Comparison of ENCODE assay signal across 8 cellular contexts in genomic region chr17:74770498-74771318, GRCh38. TPM values are rescaled to one million over a fixed set of nuclear protein-coding genes. Genes with fewer than 3 reads are reported as not detected.
DNase-seq lines count a peak whose midpoint lies in the region; ATAC-seq and TF ChIP-seq lines count a peak whose summit lies in the region.

No MANE protein-coding gene starts in this region.

- H3K4me3 Mint-ChIP-seq in activated B cell treated with CpG ODN at 0.5 μM for 24 hours: no peak overlapping the region

- intact Hi-C loops in activated B cell treated with CpG ODN at 0.5 μM for 24 hours (cut with micrococcal nuclease): loop anchor here (1.0 kb wide), 3 partner anchors 21 to 113 kb away; no protein-coding TSS in a partner anchor
- intact Hi-C loops in breast epithelium (cut with DNase I; ENCODE audit: low total_unique reads): no loop called here

- CTCF ChIA-PET in activated B cell treated with CpG ODN at 0.5 μM for 24 hours (lab: Charles Lee): interaction anchor here (0.7 to 3.5 kb wide), 13 partner anchors 10 to 204 kb away, joined by 3 to 70 read pairs (median 5); partner anchors contain the start of genes CD300H, FDXR and RAB37

- H3K4me1 ChIP-seq in breast epithelium: peaks cover 12 to 14% of the 10 kb centered on the region in 2 donors

- peak; percentile 97 for ATAC-seq in activated B cell treated with CpG ODN at 0.5 μM for 24 hours (ENCODE audit: low read depth)
- peak; percentile 77 for ATAC-seq in left lobe of liver
- ATAC-seq in HG03439 (IDR thresholded peaks at IDR 0.05; ENCODE audit: unreplicated experiment): no peak

- POLR2A ChIA-PET in activated B cell treated with CpG ODN at 0.5 μM for 24 hours (lab: Charles Lee): interaction anchor here (0.6 to 1.1 kb wide), 6 partner anchors 9 to 113 kb away, joined by 3 to 7 read pairs (median 4); no protein-coding TSS in a partner anchor

- peak overlapping the region; percentile 88 to 90 for H3K27ac ChIP-seq in breast epithelium

- H3K27ac Mint-ChIP-seq in activated B cell treated with CpG ODN at 0.5 μM for 24 hours: peak overlapping the region; percentile 46

- TF ChIP-seq CTCF in GM12873 (IDR thresholded peaks at IDR 0.05; ENCODE audit: insufficient read depth, low read depth, low read length, missing control alignments): peak; percentile 87
- TF ChIP-seq CTCF in NB4 (IDR thresholded peaks at IDR 0.05; ENCODE audit: low read depth, low read length): peak; percentile 31
- no peak for TF ChIP-seq CTCF in activated B cell treated with CpG ODN at 0.5 μM for 24 hours (IDR thresholded peaks at IDR 0.05)
- TF ChIP-seq CTCF in breast epithelium (IDR thresholded peaks at IDR 0.05): peak; percentile 41 to 92 (median 76)

- TF ChIP-seq POLR2A in NB4 (IDR thresholded peaks at IDR 0.05; ENCODE audit: extremely low read depth, insufficient read length) (no peak), breast epithelium (IDR thresholded peaks at IDR 0.05) (no peak)

- H3K27me3 Mint-ChIP-seq in activated B cell treated with CpG ODN at 0.5 μM for 24 hours: no peaks in the 10 kb centered on the region

- peaks cover 18% of the 10 kb centered on the region for H3K4me1 Mint-ChIP-seq in activated B cell treated with CpG ODN at 0.5 μM for 24 hours

- H3K36me3 Mint-ChIP-seq in activated B cell treated with CpG ODN at 0.5 μM for 24 hours (ENCODE audit: low read depth): peaks cover 71% of the 10 kb centered on the region

- H3K27me3 ChIP-seq in breast epithelium: no peaks in the 10 kb centered on the region

- H3K4me3 ChIP-seq in NB4 (ENCODE audit: low read depth, low read length) (no peak overlapping the region), breast epithelium (no peak overlapping the region)

- no peaks in the 10 kb centered on the region for H3K9me3 ChIP-seq in breast epithelium

- H3K9me3 Mint-ChIP-seq in activated B cell treated with CpG ODN at 0.5 μM for 24 hours: no peaks in the 10 kb centered on the region

- DNase-seq in NB4 (ENCODE audit: low read depth): peak; percentile 56
- DNase-seq in activated B cell treated with CpG ODN at 0.5 μM for 24 hours: peak; percentile 57
- DNase-seq in breast epithelium (ENCODE audit: low spot score in 2 of 2): peak; percentile 77 to 88
- DNase-seq in left lobe of liver (ENCODE audit: low spot score): peak; percentile 87
- peak; percentile 58 for DNase-seq in stimulated activated CD8-positive, alpha-beta memory T cell treated with anti-CD3 and anti-CD28 coated beads, Interleukin-12 subunit alpha, Interleukin-12 subunit beta, amount 100 ng/mL, for 1 hour (ENCODE audit: low read depth)
- no peak for DNase-seq in DMS79 (lab: John Stamatoyannopoulos, UW)

- no peaks in the 10 kb centered on the region for H3K36me3 ChIP-seq in breast epithelium

RNA-seq across cellular contexts. Expression of gene NAT9, which starts 5.4 kb away (rescaled TPM):
- total RNA-seq in activated B cell treated with CpG ODN at 0.5 μM for 24 hours (59.4 and 79.7 TPM in 2 replicates), breast epithelium (10 to 100 TPM; 20.6 to 41.3 (median 40.0) TPM), left lobe of liver (21.5 TPM)

RNA-seq across cellular contexts. Expression of gene NHERF1, which starts 22.3 kb away (rescaled TPM):
- total RNA-seq in activated B cell treated with CpG ODN at 0.5 μM for 24 hours: 33.3 and 34.5 TPM in 2 replicates
- 10 to 100 TPM; 15.8 to 82.8 (median 36.4) TPM for total RNA-seq in breast epithelium
- total RNA-seq in left lobe of liver: 156 TPM

RNA-seq across cellular contexts. Expression of gene RAB37, which starts 33.7 kb away (rescaled TPM):
- 11.0 and 11.1 TPM in 2 replicates for total RNA-seq in activated B cell treated with CpG ODN at 0.5 μM for 24 hours
- total RNA-seq in breast epithelium: 1 to 10 TPM in 2 of 3 donors, under 1 TPM in 1; 0.98 to 2.1 (median 2.0) TPM
- 14.0 TPM for total RNA-seq in left lobe of liver

RNA-seq across cellular contexts. Expression of gene CD300LF, which starts 58.0 kb away (rescaled TPM):
- 0.12 and 0.33 TPM in 2 replicates for total RNA-seq in activated B cell treated with CpG ODN at 0.5 μM for 24 hours
- 1 to 10 TPM in 1 of 3 donors, under 1 TPM in 2; 0.32 to 2.0 (median 0.98) TPM for total RNA-seq in breast epithelium
- total RNA-seq in left lobe of liver: not detected
